In genomic region chr2:69436594-69436936, GRCh38 we compare ENCODE assay signal across 8 cellular contexts. TPM values are rescaled to one million over a fixed set of nuclear protein-coding genes. Genes with fewer than 3 reads are reported as not detected.
A peak's percentile ranks its signal among the peaks of the same experiment; 100 is the strongest.
DNase-seq lines count a peak whose midpoint lies in the region; ATAC-seq lines count a peak whose summit lies in the region.

No MANE protein-coding gene starts in this region.

- peak overlapping the region; percentile 72 to 86 for H3K4me3 ChIP-seq in muscle layer of colon (ENCODE audit: low read depth in 1 of 2, low read length in 2 of 2)

- no peaks in the 10 kb centered on the region for H3K27me3 Mint-ChIP-seq in activated CD8-positive, alpha-beta memory T cell treated with anti-CD3 and anti-CD28 coated beads, Interleukin-2, amount 10 ng/mL, durations not matched to agents 7 days and 5 days

- peak; percentile 6 for ATAC-seq in activated CD8-positive, alpha-beta memory T cell treated with anti-CD3 and anti-CD28 coated beads, Interleukin-2, amount 10 ng/mL, durations not matched to agents 7 days and 5 days
- ATAC-seq in HG03196 (IDR thresholded peaks at IDR 0.05; ENCODE audit: unreplicated experiment) (no peak), GM21529 (IDR thresholded peaks at IDR 0.05; ENCODE audit: unreplicated experiment) (no peak)

- no peaks in the 10 kb centered on the region for H3K36me3 ChIP-seq in KOPT-K1 (ENCODE audit: insufficient read depth, low read length)
- H3K36me3 ChIP-seq in muscle layer of colon (ENCODE audit: insufficient read depth, low read length): no peaks in the 10 kb centered on the region

- peak overlapping the region; percentile 75 for H3K27ac ChIP-seq in KOPT-K1 (ENCODE audit: low read depth, low read length, poor library complexity, severe bottlenecking)
- H3K27ac ChIP-seq in caudate nucleus (ENCODE audit: low read depth, low read length): peak overlapping the region; percentile 98
- H3K27ac ChIP-seq in muscle layer of colon (ENCODE audit: low read depth, low read length): peak overlapping the region; percentile 93

- H3K9me3 Mint-ChIP-seq in activated CD8-positive, alpha-beta memory T cell treated with anti-CD3 and anti-CD28 coated beads, Interleukin-2, amount 10 ng/mL, durations not matched to agents 7 days and 5 days (ENCODE audit: low read depth): no peaks in the 10 kb centered on the region

- no peak for DNase-seq in activated CD8-positive, alpha-beta memory T cell treated with anti-CD3 and anti-CD28 coated beads, Interleukin-2, amount 10 ng/mL, durations not matched to agents 7 days and 5 days
- DNase-seq in activated CD8-positive, alpha-beta memory T cell treated with anti-CD3 and anti-CD28 coated beads, Interleukin-2, amount 50 U/mL, for 48 hours: no peak
- DNase-seq in caudate nucleus (lab: John Stamatoyannopoulos, UW): no peak
- DNase-seq in OCI-M1 (lab: John Stamatoyannopoulos, UW): no peak

- H3K27me3 ChIP-seq in muscle layer of colon (ENCODE audit: control insufficient read depth in 1 of 2, insufficient read depth in 2 of 2, low read length in 2 of 2): no peaks in the 10 kb centered on the region

- H3K4me3 Mint-ChIP-seq in activated CD8-positive, alpha-beta memory T cell treated with anti-CD3 and anti-CD28 coated beads, Interleukin-2, amount 10 ng/mL, durations not matched to agents 7 days and 5 days: peak overlapping the region; percentile 95

- CTCF ChIA-PET in activated CD8-positive, alpha-beta memory T cell treated with anti-CD3 and anti-CD28 coated beads, Interleukin-2, amount 10 ng/mL, durations not matched to agents 7 days and 5 days (lab: Charles Lee): interaction anchor here (0.8 to 2.5 kb wide), 23 partner anchors 10 to 867 kb away, joined by 3 to 13 read pairs (median 4); partner anchors contain the start of gene SNRPG

- H3K27ac Mint-ChIP-seq in activated CD8-positive, alpha-beta memory T cell treated with anti-CD3 and anti-CD28 coated beads, Interleukin-2, amount 10 ng/mL, durations not matched to agents 7 days and 5 days: peak overlapping the region; percentile 91

- H3K9me3 ChIP-seq in KOPT-K1 (ENCODE audit: insufficient read depth, low read length, poor library complexity, severe bottlenecking): no peaks in the 10 kb centered on the region
- no peaks in the 10 kb centered on the region for H3K9me3 ChIP-seq in muscle layer of colon (ENCODE audit: low read length)

- H3K9ac ChIP-seq in muscle layer of colon (ENCODE audit: low read length): peak overlapping the region; percentile 92

- peaks cover 24% of the 10 kb centered on the region for H3K4me1 Mint-ChIP-seq in activated CD8-positive, alpha-beta memory T cell treated with anti-CD3 and anti-CD28 coated beads, Interleukin-2, amount 10 ng/mL, durations not matched to agents 7 days and 5 days

- peaks cover 22% of the 10 kb centered on the region for H3K4me1 ChIP-seq in muscle layer of colon (ENCODE audit: insufficient read depth, low read length)

- H3K36me3 Mint-ChIP-seq in activated CD8-positive, alpha-beta memory T cell treated with anti-CD3 and anti-CD28 coated beads, Interleukin-2, amount 10 ng/mL, durations not matched to agents 7 days and 5 days: peaks cover 13% of the 10 kb centered on the region

RNA-seq across cellular contexts. Expression of gene NFU1, which starts 0.7 kb away (rescaled TPM):
- 10 to 100 TPM; 28.5 to 40.9 TPM for total RNA-seq in activated CD8-positive, alpha-beta memory T cell treated with anti-CD3 and anti-CD28 coated beads, Interleukin-2, amount 10 ng/mL, durations not matched to agents 7 days and 5 days

RNA-seq across cellular contexts. Expression of gene GFPT1, which starts 49.5 kb away (rescaled TPM):
- total RNA-seq in activated CD8-positive, alpha-beta memory T cell treated with anti-CD3 and anti-CD28 coated beads, Interleukin-2, amount 10 ng/mL, durations not matched to agents 7 days and 5 days: 10 to 100 TPM; 21.7 to 22.8 TPM
